ENCODE assay signal across 24 cellular contexts in genomic region chr6:151022492-151022891, GRCh38.
DNase-seq lines count a peak whose midpoint lies in the region; ATAC-seq and TF ChIP-seq lines count a peak whose summit lies in the region.
"Had no signal": no experiment of that assay in that cellular context is flagged by ENCODE, and none has a peak within 500 bp of the region (broad histone marks: within the 10 kb centered on the region; RNA-seq: fewer than 3 reads in every experiment).

No MANE protein-coding gene starts in this region.

- H3K9me3 ChIP-seq in mesenchymal stem cell (ENCODE audit: control insufficient read depth, low read length) (no peaks in the 10 kb centered on the region), testis (no peaks in the 10 kb centered on the region)
- H3K9me3 ChIP-seq: esophagus muscularis mucosa, ovary, Peyer's patch, right atrium auricular region, thoracic aorta had no signal

- H3K27ac Mint-ChIP-seq in chondrocyte (ENCODE audit: unreplicated experiment) = peak overlapping the region; percentile 28
- H3K27ac Mint-ChIP-seq: activated CD4-positive, alpha-beta memory T cell treated with anti-CD3 and anti-CD28 coated beads, Interleukin-2, amount 10 ng/mL, durations not matched to agents 7 days and 5 days; stimulated activated memory B cell treated with anti-CD40 and anti-IgM and Interleukin-4, amounts not matched to agents 10 μg/mL and 1 μg/mL and 100 μg/mL, for 72 hours had no signal

- intact Hi-C loops in left ventricle myocardium superior (cut with micrococcal nuclease) = no loop called here
- intact Hi-C loops in cardiac septum (cut with DNase I) = no loop called here
- intact Hi-C loops in testis (cut with DNase I; ENCODE audit: low total_unique reads) = no loop called here

- peaks cover 10% of the 10 kb centered on the region for H3K36me3 Mint-ChIP-seq in chondrocyte (ENCODE audit: low read depth)

- no peak overlapping the region for H2BK120ac ChIP-seq in mesenchymal stem cell (ENCODE audit: low read depth, low read length)

- peaks cover 16% of the 10 kb centered on the region for H3K4me1 ChIP-seq in mesenchymal stem cell (ENCODE audit: control insufficient read depth, insufficient read depth, low read depth, low read length)
- peaks cover 14% of the 10 kb centered on the region for H3K4me1 ChIP-seq in testis
- H3K4me1 ChIP-seq: right atrium auricular region had no signal

- no peak overlapping the region for H3K4me3 Mint-ChIP-seq in chondrocyte (ENCODE audit: unreplicated experiment)
- H3K4me3 Mint-ChIP-seq: activated CD4-positive, alpha-beta memory T cell treated with anti-CD3 and anti-CD28 coated beads, Interleukin-2, amount 10 ng/mL, durations not matched to agents 7 days and 5 days; stimulated activated memory B cell treated with anti-CD40 and anti-IgM and Interleukin-4, amounts not matched to agents 10 μg/mL and 1 μg/mL and 100 μg/mL, for 72 hours had no signal

- H2AK5ac ChIP-seq in mesenchymal stem cell (ENCODE audit: low read length, severe bottlenecking) = peak overlapping the region; percentile 57

- no peak overlapping the region for H2BK15ac ChIP-seq in mesenchymal stem cell (ENCODE audit: low read depth, poor library complexity, severe bottlenecking)

- H2BK12ac ChIP-seq in mesenchymal stem cell (ENCODE audit: low read length in 2 of 2) = peak overlapping the region in 1 of 2 experiments; percentile 86

- TF ChIP-seq POLR2A in testis (IDR thresholded peaks at IDR 0.05) = no peak

- peaks cover 15 to 60% of the 10 kb centered on the region in 2 experiments for H3K36me3 ChIP-seq in mesenchymal stem cell (ENCODE audit: control insufficient read depth in 1 of 2, insufficient read depth in 2 of 2, low read depth in 1 of 2, low read length in 2 of 2)
- H3K36me3 ChIP-seq in testis (ENCODE audit: low read depth, missing control alignments) = no peaks in the 10 kb centered on the region
- H3K36me3 ChIP-seq: esophagus muscularis mucosa, ovary, Peyer's patch, right atrium auricular region had no signal

- DNase-seq in left ventricle myocardium superior (no peak), cardiac septum (ENCODE audit: low spot score) (no peak), chondrocyte (ENCODE audit: low spot score) (no peak), mesenchymal stem cell (peak; percentile 50), testis (peak; percentile 62), NCI-H748 (lab: John Stamatoyannopoulos, UW; ENCODE audit: unreplicated experiment) (no peak), KG1 (lab: John Stamatoyannopoulos, UW) (no peak)
- DNase-seq: activated CD4-positive, alpha-beta memory T cell treated with anti-CD3 and anti-CD28 coated beads, Interleukin-2, amount 10 ng/mL, durations not matched to agents 7 days and 5 days; activated naive CD4-positive, alpha-beta T cell treated with Interleukin-2 at 50 U/mL for 16 hours; C1 segment of cervical spinal cord; effector CD8-positive, alpha-beta T cell; GDM1; GOT3; Karpas-422; NCI-H2029 treated with DMSO at 0.1 percent for 48 hours; NCI-H446 treated with DMSO at 0.1 percent for 48 hours had no signal

- no peaks in the 10 kb centered on the region for H3K27me3 Mint-ChIP-seq in chondrocyte (ENCODE audit: low read depth)
- H3K27me3 Mint-ChIP-seq: activated CD4-positive, alpha-beta memory T cell treated with anti-CD3 and anti-CD28 coated beads, Interleukin-2, amount 10 ng/mL, durations not matched to agents 7 days and 5 days; stimulated activated memory B cell treated with anti-CD40 and anti-IgM and Interleukin-4, amounts not matched to agents 10 μg/mL and 1 μg/mL and 100 μg/mL, for 72 hours had no signal

- H3K4me3 ChIP-seq in mesenchymal stem cell (ENCODE audit: insufficient read depth in 1 of 2, low read depth in 1 of 2, low read length in 2 of 2) (no peak overlapping the region), testis (no peak overlapping the region)
- H3K4me3 ChIP-seq: esophagus muscularis mucosa, ovary, Peyer's patch, right atrium auricular region, thoracic aorta had no signal

- H3K4me1 Mint-ChIP-seq in chondrocyte (ENCODE audit: low read depth) = peaks cover 37% of the 10 kb centered on the region
- H3K4me1 Mint-ChIP-seq: activated CD4-positive, alpha-beta memory T cell treated with anti-CD3 and anti-CD28 coated beads, Interleukin-2, amount 10 ng/mL, durations not matched to agents 7 days and 5 days; stimulated activated memory B cell treated with anti-CD40 and anti-IgM and Interleukin-4, amounts not matched to agents 10 μg/mL and 1 μg/mL and 100 μg/mL, for 72 hours had no signal

- H3K27ac ChIP-seq in mesenchymal stem cell (ENCODE audit: low read length, poor library complexity, severe bottlenecking) (no peak overlapping the region), testis (peak overlapping the region; percentile 9 to 36)
- H3K27ac ChIP-seq: esophagus muscularis mucosa, Peyer's patch, right atrium auricular region, thoracic aorta had no signal

- peak overlapping the region; percentile 34 for H4K91ac ChIP-seq in mesenchymal stem cell (ENCODE audit: low read length)

- no peak for TF ChIP-seq CTCF in chondrocyte (IDR thresholded peaks at IDR 0.05)
- TF ChIP-seq CTCF in testis (IDR thresholded peaks at IDR 0.05) = no peak

- no peak overlapping the region for H3K18ac ChIP-seq in mesenchymal stem cell (ENCODE audit: low read depth in 1 of 2, low read length in 2 of 2)

- H2AFZ ChIP-seq in mesenchymal stem cell (ENCODE audit: low read depth, low read length) = no peak overlapping the region

- H3K79me1 ChIP-seq in mesenchymal stem cell (replicated peaks; ENCODE audit: low read length, poor library complexity, severe bottlenecking) = peaks cover 12% of the 10 kb centered on the region

- no peak overlapping the region for H2BK5ac ChIP-seq in mesenchymal stem cell (ENCODE audit: low read depth, low read length, poor library complexity, severe bottlenecking)

- no peak overlapping the region for H3K4me2 ChIP-seq in mesenchymal stem cell (ENCODE audit: low read length, poor library complexity, severe bottlenecking)

- no peak overlapping the region for H3K23ac ChIP-seq in mesenchymal stem cell (ENCODE audit: low read length in 2 of 2)

- H3K27me3 ChIP-seq in mesenchymal stem cell (ENCODE audit: control insufficient read depth in 1 of 2, insufficient read depth in 1 of 2, low read length in 2 of 2) = no peaks in the 10 kb centered on the region
- no peaks in the 10 kb centered on the region for H3K27me3 ChIP-seq in testis
- H3K27me3 ChIP-seq: esophagus muscularis mucosa, ovary, Peyer's patch, right atrium auricular region had no signal

- H3K9ac ChIP-seq in mesenchymal stem cell (ENCODE audit: low read length) = no peak overlapping the region

- no peaks in the 10 kb centered on the region for H3K9me3 Mint-ChIP-seq in chondrocyte (ENCODE audit: low read depth)
- H3K9me3 Mint-ChIP-seq: activated CD4-positive, alpha-beta memory T cell treated with anti-CD3 and anti-CD28 coated beads, Interleukin-2, amount 10 ng/mL, durations not matched to agents 7 days and 5 days; stimulated activated memory B cell treated with anti-CD40 and anti-IgM and Interleukin-4, amounts not matched to agents 10 μg/mL and 1 μg/mL and 100 μg/mL, for 72 hours had no signal

- H4K8ac ChIP-seq in mesenchymal stem cell (ENCODE audit: low read length) = no peak overlapping the region

- H3K4ac ChIP-seq in mesenchymal stem cell (ENCODE audit: low read depth in 1 of 2, low read length in 2 of 2) = peak overlapping the region in 1 of 2 experiments; percentile 20

- WGBS in mesenchymal stem cell = 33% methylated on average over 1 of the region's 3 CpGs
- 43 to 78% methylated on average over 3 of the region's 3 CpGs for WGBS in testis, 2 donors

- H3K14ac ChIP-seq in mesenchymal stem cell (ENCODE audit: low read length in 2 of 2) = no peak overlapping the region

- ATAC-seq in left ventricle myocardium superior = peak; percentile 26
- no peak for ATAC-seq in GM18858 (IDR thresholded peaks at IDR 0.05; ENCODE audit: unreplicated experiment)
- ATAC-seq: SK-N-SH treated with all-trans-retinoic acid at 6 μM for 48 hours; stimulated activated memory B cell treated with anti-CD40 and anti-IgM and Interleukin-4, amounts not matched to agents 10 μg/mL and 1 μg/mL and 100 μg/mL, for 72 hours had no signal

Comparison
In these comparisons a context has a peak if more than half of its experiments do, and no peak if none do; other contexts are left out.
1. DNase-seq: peak in mesenchymal stem cell (single experiment) and testis (single experiment); none in left ventricle myocardium superior (single experiment), cardiac septum (single experiment), chondrocyte (single experiment), NCI-H748 (single experiment) and KG1 (single experiment).